Comparison of ENCODE assay signal across 2 cellular contexts in the genomic region with DNA sequence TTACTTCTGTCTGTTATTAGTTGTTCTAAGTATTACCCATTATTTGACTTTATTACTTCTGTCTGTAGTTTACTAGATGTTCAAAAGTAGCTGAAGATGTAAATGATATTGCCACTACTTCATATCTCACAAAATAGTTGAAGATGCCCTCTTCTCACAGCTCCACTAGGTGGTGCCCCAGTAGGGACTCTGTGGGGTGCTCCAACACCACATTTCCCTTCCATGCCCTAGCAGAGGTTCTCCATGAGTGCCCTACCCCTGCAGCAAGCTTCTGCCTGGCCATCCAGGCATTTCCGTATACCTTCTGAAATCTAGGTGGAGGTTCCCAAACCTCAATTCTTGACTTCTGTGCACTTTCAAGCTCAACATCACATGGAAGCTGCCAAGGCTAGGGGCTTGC.
TF ChIP-seq lines count a peak whose summit lies in the region.

No MANE protein-coding gene starts in this region.

TF ChIP-seq in HepG2, 621 proteins besides CTCF, POLR2A, EP300 and RAD21 (continued from another document):
- TF ChIP-seq, protein P1, sequence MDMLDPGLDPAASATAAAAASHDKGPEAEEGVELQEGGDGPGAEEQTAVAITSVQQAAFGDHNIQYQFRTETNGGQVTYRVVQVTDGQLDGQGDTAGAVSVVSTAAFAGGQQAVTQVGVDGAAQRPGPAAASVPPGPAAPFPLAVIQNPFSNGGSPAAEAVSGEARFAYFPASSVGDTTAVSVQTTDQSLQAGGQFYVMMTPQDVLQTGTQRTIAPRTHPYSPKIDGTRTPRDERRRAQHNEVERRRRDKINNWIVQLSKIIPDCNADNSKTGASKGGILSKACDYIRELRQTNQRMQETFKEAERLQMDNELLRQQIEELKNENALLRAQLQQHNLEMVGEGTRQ (IDR thresholded peaks at IDR 0.05; ENCODE audit: low read depth, low read length), result no peak
- TF ChIP-seq, protein P1 (CRISPR knock-in tag; IDR thresholded peaks at IDR 0.05; ENCODE audit: borderline replicate concordance), result no peak
- TF ChIP-seq, protein P2, sequence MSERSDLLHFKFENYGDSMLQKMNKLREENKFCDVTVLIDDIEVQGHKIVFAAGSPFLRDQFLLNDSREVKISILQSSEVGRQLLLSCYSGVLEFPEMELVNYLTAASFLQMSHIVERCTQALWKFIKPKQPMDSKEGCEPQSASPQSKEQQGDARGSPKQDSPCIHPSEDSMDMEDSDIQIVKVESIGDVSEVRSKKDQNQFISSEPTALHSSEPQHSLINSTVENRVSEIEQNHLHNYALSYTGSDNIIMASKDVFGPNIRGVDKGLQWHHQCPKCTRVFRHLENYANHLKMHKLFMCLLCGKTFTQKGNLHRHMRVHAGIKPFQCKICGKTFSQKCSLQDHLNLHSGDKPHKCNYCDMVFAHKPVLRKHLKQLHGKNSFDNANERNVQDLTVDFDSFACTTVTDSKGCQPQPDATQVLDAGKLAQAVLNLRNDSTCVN (CRISPR knock-in tag; IDR thresholded peaks at IDR 0.05; ENCODE audit: borderline replicate concordance), result no peak
- no peak for TF ChIP-seq SP140L (CRISPR knock-in tag; IDR thresholded peaks at IDR 0.05; ENCODE audit: borderline replicate concordance)
- TF ChIP-seq, protein P3, sequence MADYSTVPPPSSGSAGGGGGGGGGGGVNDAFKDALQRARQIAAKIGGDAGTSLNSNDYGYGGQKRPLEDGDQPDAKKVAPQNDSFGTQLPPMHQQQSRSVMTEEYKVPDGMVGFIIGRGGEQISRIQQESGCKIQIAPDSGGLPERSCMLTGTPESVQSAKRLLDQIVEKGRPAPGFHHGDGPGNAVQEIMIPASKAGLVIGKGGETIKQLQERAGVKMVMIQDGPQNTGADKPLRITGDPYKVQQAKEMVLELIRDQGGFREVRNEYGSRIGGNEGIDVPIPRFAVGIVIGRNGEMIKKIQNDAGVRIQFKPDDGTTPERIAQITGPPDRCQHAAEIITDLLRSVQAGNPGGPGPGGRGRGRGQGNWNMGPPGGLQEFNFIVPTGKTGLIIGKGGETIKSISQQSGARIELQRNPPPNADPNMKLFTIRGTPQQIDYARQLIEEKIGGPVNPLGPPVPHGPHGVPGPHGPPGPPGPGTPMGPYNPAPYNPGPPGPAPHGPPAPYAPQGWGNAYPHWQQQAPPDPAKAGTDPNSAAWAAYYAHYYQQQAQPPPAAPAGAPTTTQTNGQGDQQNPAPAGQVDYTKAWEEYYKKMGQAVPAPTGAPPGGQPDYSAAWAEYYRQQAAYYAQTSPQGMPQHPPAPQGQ (CRISPR knock-in tag; IDR thresholded peaks at IDR 0.05; ENCODE audit: borderline replicate concordance), result no peak
- no peak for TF ChIP-seq YEATS4 (CRISPR knock-in tag; IDR thresholded peaks at IDR 0.05; ENCODE audit: borderline replicate concordance)
- no peak for TF ChIP-seq MTA3 (CRISPR knock-in tag; IDR thresholded peaks at IDR 0.05)
- TF ChIP-seq ZNF136 (CRISPR knock-in tag; IDR thresholded peaks at IDR 0.05; ENCODE audit: low read depth), result no peak
- TF ChIP-seq, protein P4, sequence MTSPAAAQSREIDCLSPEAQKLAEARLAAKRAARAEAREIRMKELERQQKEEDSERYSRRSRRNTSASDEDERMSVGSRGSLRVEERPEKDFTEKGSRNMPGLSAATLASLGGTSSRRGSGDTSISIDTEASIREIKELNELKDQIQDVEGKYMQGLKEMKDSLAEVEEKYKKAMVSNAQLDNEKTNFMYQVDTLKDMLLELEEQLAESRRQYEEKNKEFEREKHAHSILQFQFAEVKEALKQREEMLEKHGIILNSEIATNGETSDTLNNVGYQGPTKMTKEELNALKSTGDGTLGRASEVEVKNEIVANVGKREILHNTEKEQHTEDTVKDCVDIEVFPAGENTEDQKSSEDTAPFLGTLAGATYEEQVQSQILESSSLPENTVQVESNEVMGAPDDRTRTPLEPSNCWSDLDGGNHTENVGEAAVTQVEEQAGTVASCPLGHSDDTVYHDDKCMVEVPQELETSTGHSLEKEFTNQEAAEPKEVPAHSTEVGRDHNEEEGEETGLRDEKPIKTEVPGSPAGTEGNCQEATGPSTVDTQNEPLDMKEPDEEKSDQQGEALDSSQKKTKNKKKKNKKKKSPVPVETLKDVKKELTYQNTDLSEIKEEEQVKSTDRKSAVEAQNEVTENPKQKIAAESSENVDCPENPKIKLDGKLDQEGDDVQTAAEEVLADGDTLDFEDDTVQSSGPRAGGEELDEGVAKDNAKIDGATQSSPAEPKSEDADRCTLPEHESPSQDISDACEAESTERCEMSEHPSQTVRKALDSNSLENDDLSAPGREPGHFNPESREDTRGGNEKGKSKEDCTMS (CRISPR knock-in tag; conservative IDR thresholded peaks at IDR 0.05), result no peak
- no peak for TF ChIP-seq MLX (CRISPR knock-in tag; IDR thresholded peaks at IDR 0.05)
- TF ChIP-seq KDM6A (CRISPR knock-in tag; IDR thresholded peaks at IDR 0.05; ENCODE audit: low read depth), result no peak
- no peak for TF ChIP-seq NR0B2 (CRISPR knock-in tag; IDR thresholded peaks at IDR 0.05)
- no peak for TF ChIP-seq NR2F1 (CRISPR knock-in tag; IDR thresholded peaks at IDR 0.05)
- no peak for TF ChIP-seq ZNF746 (CRISPR knock-in tag; IDR thresholded peaks at IDR 0.05)
- no peak for TF ChIP-seq KLF16 (CRISPR knock-in tag; IDR thresholded peaks at IDR 0.05)
- no peak for TF ChIP-seq ZSCAN25 (CRISPR knock-in tag; IDR thresholded peaks at IDR 0.05)
- TF ChIP-seq CENPX (CRISPR knock-in tag; IDR thresholded peaks at IDR 0.05), result no peak
TF ChIP-seq in HepG2: peak in this region for 0.

TF ChIP-seq in WTC11, 78 proteins besides CTCF, POLR2A, EP300 and RAD21 (continued from another document):
- no peak for TF ChIP-seq CBFB (CRISPR knock-in tag; IDR thresholded peaks at IDR 0.05; ENCODE audit: low read depth)
- no peak for TF ChIP-seq KAT7 (CRISPR knock-in tag; IDR thresholded peaks at IDR 0.05; ENCODE audit: borderline replicate concordance)
- TF ChIP-seq CREB1 (CRISPR knock-in tag; IDR thresholded peaks at IDR 0.05), result no peak
- TF ChIP-seq E2F1 (CRISPR knock-in tag; IDR thresholded peaks at IDR 0.05), result no peak
- TF ChIP-seq SMAD3 (CRISPR knock-in tag; IDR thresholded peaks at IDR 0.05; ENCODE audit: borderline replicate concordance), result no peak
- no peak for TF ChIP-seq STAT6 (CRISPR knock-in tag; conservative IDR thresholded peaks at IDR 0.05; ENCODE audit: low read depth)
- TF ChIP-seq ZMAT4 (CRISPR knock-in tag; IDR thresholded peaks at IDR 0.05), result no peak
- TF ChIP-seq FOXP1 (CRISPR knock-in tag; IDR thresholded peaks at IDR 0.05; ENCODE audit: borderline replicate concordance), result no peak
- no peak for TF ChIP-seq ZNF138 (CRISPR knock-in tag; conservative IDR thresholded peaks at IDR 0.05)
- TF ChIP-seq MAX (CRISPR knock-in tag; IDR thresholded peaks at IDR 0.05), result no peak
- TF ChIP-seq GRHL2 (CRISPR knock-in tag; IDR thresholded peaks at IDR 0.05; ENCODE audit: insufficient replicate concordance, severe bottlenecking), result no peak
- no peak for TF ChIP-seq ZNF416 (CRISPR knock-in tag; IDR thresholded peaks at IDR 0.05)
